In genomic region chr7:30726296-30727006, GRCh38 we compare ENCODE assay signal across 11 cellular contexts. TPM values are rescaled to one million over a fixed set of nuclear protein-coding genes. Genes with fewer than 3 reads are reported as not detected.
A peak's percentile ranks its signal among the peaks of the same experiment; 100 is the strongest.
DNase-seq lines count a peak whose midpoint lies in the region; ATAC-seq and TF ChIP-seq lines count a peak whose summit lies in the region.
"Had no signal": no experiment of that assay in that cellular context is flagged by ENCODE, and none has a peak within 500 bp of the region (broad histone marks: within the 10 kb centered on the region; RNA-seq: fewer than 3 reads in every experiment).

No MANE protein-coding gene starts in this region.

- no peak for TF ChIP-seq POLR2A in gastrocnemius medialis (IDR thresholded peaks at IDR 0.05)

- in situ Hi-C loops in gastrocnemius medialis (cut with MboI; ENCODE audit: low sequenced_read_pairs in 4 of 4) = no loop called here

- H3K9me3 Mint-ChIP-seq in T-cell = no peaks in the 10 kb centered on the region
- no peaks in the 10 kb centered on the region for H3K9me3 Mint-ChIP-seq in activated naive CD8-positive, alpha-beta T cell treated with anti-CD3 and anti-CD28 coated beads, Interleukin-2, amount 50 U/mL, for 24 hours
- H3K9me3 Mint-ChIP-seq in stimulated activated naive CD8-positive, alpha-beta T cell treated with anti-CD3 and anti-CD28 coated beads, Interleukin-15, amount 100 ng/mL, for 72 hours = no peaks in the 10 kb centered on the region

- H3K27me3 Mint-ChIP-seq in T-cell = no peaks in the 10 kb centered on the region
- no peaks in the 10 kb centered on the region for H3K27me3 Mint-ChIP-seq in activated naive CD8-positive, alpha-beta T cell treated with anti-CD3 and anti-CD28 coated beads, Interleukin-2, amount 50 U/mL, for 24 hours
- no peaks in the 10 kb centered on the region for H3K27me3 Mint-ChIP-seq in stimulated activated naive CD8-positive, alpha-beta T cell treated with anti-CD3 and anti-CD28 coated beads, Interleukin-15, amount 100 ng/mL, for 72 hours

- no peak overlapping the region for H3K4me3 ChIP-seq in gastrocnemius medialis
- H3K4me3 ChIP-seq: sigmoid colon had no signal

- peaks cover 59 to 63% (median 61%) of the 10 kb centered on the region in 3 donors for H3K4me1 Mint-ChIP-seq in T-cell
- peaks cover 37% of the 10 kb centered on the region for H3K4me1 Mint-ChIP-seq in activated naive CD8-positive, alpha-beta T cell treated with anti-CD3 and anti-CD28 coated beads, Interleukin-2, amount 50 U/mL, for 24 hours
- peaks cover 63% of the 10 kb centered on the region for H3K4me1 Mint-ChIP-seq in stimulated activated naive CD8-positive, alpha-beta T cell treated with anti-CD3 and anti-CD28 coated beads, Interleukin-15, amount 100 ng/mL, for 72 hours

- H3K36me3 ChIP-seq in gastrocnemius medialis = no peaks in the 10 kb centered on the region
- H3K36me3 ChIP-seq: sigmoid colon had no signal

- H3K27ac ChIP-seq in gastrocnemius medialis = no peak overlapping the region
- H3K27ac ChIP-seq: sigmoid colon had no signal

- H3K4me3 Mint-ChIP-seq in T-cell = peak overlapping the region; percentile 78 to 89 (median 83)
- H3K4me3 Mint-ChIP-seq in activated naive CD8-positive, alpha-beta T cell treated with anti-CD3 and anti-CD28 coated beads, Interleukin-2, amount 50 U/mL, for 24 hours = peak overlapping the region; percentile 66
- peak overlapping the region; percentile 76 to 89 for H3K4me3 Mint-ChIP-seq in stimulated activated naive CD8-positive, alpha-beta T cell treated with anti-CD3 and anti-CD28 coated beads, Interleukin-15, amount 100 ng/mL, for 72 hours

- POLR2A ChIA-PET in T-cell (lab: Charles Lee) = no interaction called here

- ATAC-seq in T-cell (replicated peaks in 1 of 4) (peak in 3 of 4 experiments; percentile 18 to 34 (median 30)), HG03097 (IDR thresholded peaks at IDR 0.05; ENCODE audit: low FRiP score, unreplicated experiment) (no peak), gastrocnemius medialis (no peak)
- peak; percentile 7 for ATAC-seq in activated naive CD8-positive, alpha-beta T cell treated with anti-CD3 and anti-CD28 coated beads, Interleukin-2, amount 50 U/mL, for 24 hours
- ATAC-seq in stimulated activated naive CD8-positive, alpha-beta T cell treated with anti-CD3 and anti-CD28 coated beads, Interleukin-15, amount 100 ng/mL, for 72 hours = peak; percentile 52

- intact Hi-C loops in gastrocnemius medialis (cut with DNase I; ENCODE audit: low total_unique reads) = no loop called here

- no peak for TF ChIP-seq CTCF in gastrocnemius medialis (IDR thresholded peaks at IDR 0.05 in 4 of 5, conservative IDR thresholded peaks at IDR 0.05 in 1 of 5)

- peak; percentile 22 for DNase-seq in stimulated activated CD4-positive, alpha-beta T cell treated with anti-CD3 and anti-CD28 coated beads, Interleukin-15, amount 100 ng/mL, for 24 hours
- DNase-seq in stimulated activated CD4-positive, alpha-beta T cell treated with anti-CD3 and anti-CD28 coated beads, Interleukin-4, amount 100 ng/mL, for 24 hours = no peak
- DNase-seq in T-cell (peak in 17 of 34 experiments; percentile 6 to 48 (median 25)), gastrocnemius medialis (no peak), HuH-7.5 (ENCODE audit: low spot score) (no peak)
- peak; percentile 29 for DNase-seq in activated naive CD8-positive, alpha-beta T cell treated with anti-CD3 and anti-CD28 coated beads, Interleukin-2, amount 50 U/mL, for 24 hours
- DNase-seq in stimulated activated naive CD8-positive, alpha-beta T cell treated with anti-CD3 and anti-CD28 coated beads, Interleukin-15, amount 100 ng/mL, for 72 hours = peak; percentile 52 to 65
- DNase-seq: NCI-H1930, sigmoid colon had no signal

- no peaks in the 10 kb centered on the region for H3K4me1 ChIP-seq in gastrocnemius medialis
- H3K4me1 ChIP-seq: sigmoid colon had no signal

- no peaks in the 10 kb centered on the region for H3K9me3 ChIP-seq in gastrocnemius medialis
- H3K9me3 ChIP-seq: sigmoid colon had no signal

- H3K27ac Mint-ChIP-seq in T-cell = peak overlapping the region; percentile 96 to 98
- peak overlapping the region; percentile 86 for H3K27ac Mint-ChIP-seq in activated naive CD8-positive, alpha-beta T cell treated with anti-CD3 and anti-CD28 coated beads, Interleukin-2, amount 50 U/mL, for 24 hours
- peak overlapping the region; percentile 98 to 100 for H3K27ac Mint-ChIP-seq in stimulated activated naive CD8-positive, alpha-beta T cell treated with anti-CD3 and anti-CD28 coated beads, Interleukin-15, amount 100 ng/mL, for 72 hours

- H3K27me3 ChIP-seq in gastrocnemius medialis = no peaks in the 10 kb centered on the region
- H3K27me3 ChIP-seq: sigmoid colon had no signal

- CTCF ChIA-PET in T-cell (lab: Charles Lee) = interaction anchor here (0.7 to 2.5 kb wide), 6 partner anchors 12 to 31 kb away, joined by 3 to 33 read pairs (median 4); no protein-coding TSS in a partner anchor

- peaks cover 4% of the 10 kb centered on the region for H3K36me3 Mint-ChIP-seq in T-cell
- no peaks in the 10 kb centered on the region for H3K36me3 Mint-ChIP-seq in activated naive CD8-positive, alpha-beta T cell treated with anti-CD3 and anti-CD28 coated beads, Interleukin-2, amount 50 U/mL, for 24 hours (ENCODE audit: low read depth)

RNA-seq across cellular contexts. Expression of gene INMT, which starts 25.5 kb away (rescaled TPM):
- total RNA-seq in T-cell (1 to 10 TPM in 1 of 5 donors, under 1 TPM in 4; 0.14 to 1.7 (median 0.75) TPM), gastrocnemius medialis (1 to 10 TPM; 1.9 to 8.6 (median 5.5) TPM)

RNA-seq across cellular contexts. Expression of gene CRHR2, which starts 44.2 kb away (rescaled TPM):
- total RNA-seq in T-cell = under 1 TPM in 1 of 5 donors, not detected in 4; 0.09 TPM
- under 1 TPM in 2 of 4 donors, not detected in 2; 0.07 to 0.52 TPM for total RNA-seq in gastrocnemius medialis
- total RNA-seq: G401, sigmoid colon had no signal

RNA-seq across cellular contexts. Expression of gene MINDY4, which starts 44.8 kb away (rescaled TPM):
- 1 to 10 TPM in 4 of 5 donors, under 1 TPM in 1; 0.60 to 1.7 (median 1.2) TPM for total RNA-seq in T-cell
- total RNA-seq in gastrocnemius medialis = 1 to 10 TPM; 1.4 to 4.3 (median 3.0) TPM

Comparison
In these comparisons a context has a peak if more than half of its experiments do, and no peak if none do; other contexts are left out.
1. DNase-seq: peak in stimulated activated CD4-positive, alpha-beta T cell treated with anti-CD3 and anti-CD28 coated beads, Interleukin-15, amount 100 ng/mL, for 24 hours (single experiment), activated naive CD8-positive, alpha-beta T cell treated with anti-CD3 and anti-CD28 coated beads, Interleukin-2, amount 50 U/mL, for 24 hours (single experiment) and stimulated activated naive CD8-positive, alpha-beta T cell treated with anti-CD3 and anti-CD28 coated beads, Interleukin-15, amount 100 ng/mL, for 72 hours (2 of 2); none in stimulated activated CD4-positive, alpha-beta T cell treated with anti-CD3 and anti-CD28 coated beads, Interleukin-4, amount 100 ng/mL, for 24 hours (single experiment), gastrocnemius medialis (0 of 2) and HuH-7.5 (single experiment).
2. ATAC-seq: peak in T-cell (3 of 4), activated naive CD8-positive, alpha-beta T cell treated with anti-CD3 and anti-CD28 coated beads, Interleukin-2, amount 50 U/mL, for 24 hours (single experiment) and stimulated activated naive CD8-positive, alpha-beta T cell treated with anti-CD3 and anti-CD28 coated beads, Interleukin-15, amount 100 ng/mL, for 72 hours (single experiment); none in HG03097 (single experiment) and gastrocnemius medialis (0 of 2).
3. Peak in every context shown above with its lines, with median percentiles within 50 percentile points of each other: H3K27ac Mint-ChIP-seq and H3K4me3 Mint-ChIP-seq.